Comparison of ENCODE assay signal across 9 cellular contexts in the genomic region with DNA sequence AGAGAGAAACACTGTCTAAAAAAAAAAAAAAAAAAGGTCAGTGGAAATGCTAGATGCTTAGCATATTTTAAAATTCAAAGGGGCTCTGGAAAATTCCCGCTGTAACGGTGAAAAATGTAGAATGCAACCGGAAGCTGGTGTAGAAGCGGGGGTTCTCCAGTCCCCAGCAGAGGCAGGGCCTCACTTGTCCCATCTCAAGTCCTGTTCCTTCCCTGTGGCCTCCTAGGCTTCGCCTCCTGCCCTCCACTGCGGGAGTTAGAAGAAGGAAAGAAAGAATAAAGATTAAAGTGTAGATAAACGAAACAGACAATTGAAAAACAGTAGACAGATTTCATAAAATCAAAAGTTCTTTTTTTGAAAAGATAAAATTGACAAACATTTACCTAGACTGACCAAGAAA. TPM values are rescaled to one million over a fixed set of nuclear protein-coding genes. Genes with fewer than 3 reads are reported as not detected.
A peak's percentile ranks its signal among the peaks of the same experiment; 100 is the strongest.
DNase-seq lines count a peak whose midpoint lies in the region; ATAC-seq and TF ChIP-seq lines count a peak whose summit lies in the region.
"Had no signal": no experiment of that assay in that cellular context is flagged by ENCODE, and none has a peak within 500 bp of the region (broad histone marks: within the 10 kb centered on the region; RNA-seq: fewer than 3 reads in every experiment).

No MANE protein-coding gene starts in this region.

- POLR2A ChIA-PET in CD8-positive, alpha-beta T cell (lab: Charles Lee) = interaction anchor here (0.8 to 1.2 kb wide), 4 partner anchors 13 to 203 kb away, joined by 3 to 9 read pairs (median 4); partner anchors contain the start of genes UBB and ZNF287
- POLR2A ChIA-PET in PC-9 (lab: Charles Lee; ENCODE audit: unreplicated experiment) = interaction anchor here (0.7 kb wide), 2 partner anchors 48 to 165 kb away, joined by 5 read pairs; no protein-coding TSS in a partner anchor

- no peaks in the 10 kb centered on the region for H3K36me3 Mint-ChIP-seq in CD8-positive, alpha-beta T cell
- H3K36me3 Mint-ChIP-seq in dendritic cell treated with granulocyte-macrophage colony-stimulating factor and Interleukin-4, amounts not matched to agents 40 ng/mL and 50 ng/mL, for 4 days (ENCODE audit: low read depth) = no peaks in the 10 kb centered on the region
- H3K36me3 Mint-ChIP-seq in osteocyte (ENCODE audit: unreplicated experiment) = no peaks in the 10 kb centered on the region

- H3K27me3 ChIP-seq in CD8-positive, alpha-beta T cell (ENCODE audit: insufficient read depth, low read length) = no peaks in the 10 kb centered on the region
- H3K27me3 ChIP-seq in PC-9 (ENCODE audit: insufficient read depth, low read depth) (no peaks in the 10 kb centered on the region), foreskin keratinocyte (peaks cover 3% of the 10 kb centered on the region)
- H3K27me3 ChIP-seq: SJSA1 had no signal

- peak; percentile 15 for ATAC-seq in CD8-positive, alpha-beta T cell
- ATAC-seq in foreskin keratinocyte = no peak

- peaks cover 32% of the 10 kb centered on the region for H3K27me3 Mint-ChIP-seq in CD8-positive, alpha-beta T cell (ENCODE audit: low read depth)
- H3K27me3 Mint-ChIP-seq in dendritic cell treated with granulocyte-macrophage colony-stimulating factor and Interleukin-4, amounts not matched to agents 40 ng/mL and 50 ng/mL, for 4 days = peaks cover 54% of the 10 kb centered on the region
- peaks cover 57% of the 10 kb centered on the region for H3K27me3 Mint-ChIP-seq in osteocyte (ENCODE audit: unreplicated experiment)

- no peaks in the 10 kb centered on the region for H3K9me3 ChIP-seq in CD8-positive, alpha-beta T cell (ENCODE audit: low read length)
- no peaks in the 10 kb centered on the region for H3K9me3 ChIP-seq in PC-9 (ENCODE audit: insufficient read depth, low read depth)
- H3K9me3 ChIP-seq: SJSA1 had no signal

- no peaks in the 10 kb centered on the region for H3K9me2 ChIP-seq in PC-9 (ENCODE audit: insufficient read depth)

- peak overlapping the region; percentile 38 for H3K27ac ChIP-seq in CD8-positive, alpha-beta T cell (ENCODE audit: low read depth, low read length)
- H3K27ac ChIP-seq in PC-9 = no peak overlapping the region
- H3K27ac ChIP-seq in foreskin keratinocyte = no peak overlapping the region
- H3K27ac ChIP-seq: SJSA1 had no signal

- peak overlapping the region; percentile 78 for H3K4me3 Mint-ChIP-seq in CD8-positive, alpha-beta T cell
- peak overlapping the region; percentile 60 for H3K4me3 Mint-ChIP-seq in dendritic cell treated with granulocyte-macrophage colony-stimulating factor and Interleukin-4, amounts not matched to agents 40 ng/mL and 50 ng/mL, for 4 days
- peak overlapping the region; percentile 71 for H3K4me3 Mint-ChIP-seq in osteocyte (ENCODE audit: unreplicated experiment)

- TF ChIP-seq CTCF in CD8-positive, alpha-beta T cell (IDR thresholded peaks at IDR 0.05) = no peak
- no peak for TF ChIP-seq CTCF in PC-9 (conservative IDR thresholded peaks at IDR 0.05)
- no peak for TF ChIP-seq CTCF in osteocyte (IDR thresholded peaks at IDR 0.05)
- no peak for TF ChIP-seq CTCF in foreskin keratinocyte (conservative IDR thresholded peaks at IDR 0.05)

- H3K79me2 ChIP-seq in PC-9 (ENCODE audit: low read depth) = no peaks in the 10 kb centered on the region

- no peak for DNase-seq in CD8-positive, alpha-beta T cell
- DNase-seq in PC-9 (no peak), osteocyte (ENCODE audit: extremely low spot score, unreplicated experiment) (peak; percentile 46), SW 1271 (lab: John Stamatoyannopoulos, UW) (no peak), foreskin keratinocyte (no peak), NCI-H1417 treated with DMSO at 0.1 percent for 48 hours (lab: John Stamatoyannopoulos, UW) (no peak)
- no peak for DNase-seq in activated CD8-positive, alpha-beta memory T cell treated with anti-CD3 and anti-CD28 coated beads, Interleukin-2, amount 50 U/mL, for 48 hours

- H2AFZ ChIP-seq in PC-9 = peak overlapping the region; percentile 87; the same call in 1 of the 2 replicates

- CTCF ChIA-PET in CD8-positive, alpha-beta T cell (lab: Charles Lee) = interaction anchor here (1.4 to 7.8 kb wide), 7 partner anchors 10 to 168 kb away, joined by 4 to 75 read pairs (median 7); partner anchors contain the start of genes TRPV2 and ZNF287
- CTCF ChIA-PET in PC-9 (lab: Charles Lee) = interaction anchor here (0.6 to 0.8 kb wide), 3 partner anchors 26 to 463 kb away, joined by 3 to 7 read pairs (median 3); no protein-coding TSS in a partner anchor

- H3F3A ChIP-seq in PC-9 (ENCODE audit: insufficient read depth, low read depth) = no peaks in the 10 kb centered on the region

- H3K9me3 Mint-ChIP-seq in CD8-positive, alpha-beta T cell = no peaks in the 10 kb centered on the region
- H3K9me3 Mint-ChIP-seq in dendritic cell treated with granulocyte-macrophage colony-stimulating factor and Interleukin-4, amounts not matched to agents 40 ng/mL and 50 ng/mL, for 4 days = peaks cover 28% of the 10 kb centered on the region
- H3K9me3 Mint-ChIP-seq in osteocyte (ENCODE audit: unreplicated experiment) = peaks cover 8% of the 10 kb centered on the region

- no TSS peak for BruUV-seq in PC-9 (replicated peaks; lab: Mats Ljungman, UMichigan)

- intact Hi-C loops in CD8-positive, alpha-beta T cell (cut with DNase I, micrococcal nuclease) = loop anchor here (1.0 to 10.0 kb wide), 3 partner anchors 14 to 199 kb away; partner anchors contain the start of genes ZNF287 (in 2 of the 2) and UBB (in 1 of the 2)
- intact Hi-C loops in PC-9 (cut with micrococcal nuclease; ENCODE audit: unreplicated experiment) = loop anchor here (1.0 to 10.0 kb wide), 3 partner anchors 136 to 408 kb away; no protein-coding TSS in a partner anchor
- intact Hi-C loops in dendritic cell treated with granulocyte-macrophage colony-stimulating factor and Interleukin-4, amounts not matched to agents 40 ng/mL and 50 ng/mL, for 4 days (cut with micrococcal nuclease) = loop anchor here (1.0 to 10.0 kb wide), 2 partner anchors 14 to 71 kb away; partner anchors contain the start of genes ZNF287 and ZNF624

- H3K4me1 Mint-ChIP-seq in CD8-positive, alpha-beta T cell (ENCODE audit: low read depth) = peaks cover 23% of the 10 kb centered on the region
- H3K4me1 Mint-ChIP-seq in dendritic cell treated with granulocyte-macrophage colony-stimulating factor and Interleukin-4, amounts not matched to agents 40 ng/mL and 50 ng/mL, for 4 days (ENCODE audit: low read depth) = peaks cover 21% of the 10 kb centered on the region
- H3K4me1 Mint-ChIP-seq in osteocyte (ENCODE audit: unreplicated experiment) = peaks cover 13% of the 10 kb centered on the region

- peak overlapping the region; percentile 82 for H3K4me2 ChIP-seq in PC-9

- no peak overlapping the region for H3K4me3 ChIP-seq in CD8-positive, alpha-beta T cell (ENCODE audit: low read depth, low read length)
- H3K4me3 ChIP-seq in PC-9 = peak overlapping the region; percentile 56; the same call in 1 of the 2 replicates

- no peaks in the 10 kb centered on the region for H3K36me3 ChIP-seq in CD8-positive, alpha-beta T cell (ENCODE audit: insufficient read depth, low read length)
- no peaks in the 10 kb centered on the region for H3K36me3 ChIP-seq in PC-9 (ENCODE audit: low read depth)
- H3K36me3 ChIP-seq: SJSA1 had no signal

- H3K27ac Mint-ChIP-seq in CD8-positive, alpha-beta T cell = peak overlapping the region; percentile 91
- H3K27ac Mint-ChIP-seq in dendritic cell treated with granulocyte-macrophage colony-stimulating factor and Interleukin-4, amounts not matched to agents 40 ng/mL and 50 ng/mL, for 4 days = no peak overlapping the region
- H3K27ac Mint-ChIP-seq in osteocyte (ENCODE audit: unreplicated experiment) = no peak overlapping the region

- H3K4me1 ChIP-seq in CD8-positive, alpha-beta T cell (ENCODE audit: insufficient read depth, low read length) = peaks cover 12% of the 10 kb centered on the region
- H3K4me1 ChIP-seq in PC-9 (replicated peaks; ENCODE audit: insufficient read depth) = no peaks in the 10 kb centered on the region
- H3K4me1 ChIP-seq in foreskin keratinocyte = no peaks in the 10 kb centered on the region
- H3K4me1 ChIP-seq: SJSA1 had no signal

- no peaks in the 10 kb centered on the region for H4K20me1 ChIP-seq in PC-9 (ENCODE audit: insufficient read depth)

RNA-seq across cellular contexts. Expression of gene ZNF287, which starts 14.8 kb away (rescaled TPM):
- 10 to 100 TPM; 13.7 to 13.8 TPM for total RNA-seq in CD8-positive, alpha-beta T cell
- total RNA-seq in PC-9 (2021) (4.3 and 4.5 TPM in 2 replicates), osteocyte (10.9 and 11.8 TPM in 2 replicates), foreskin keratinocyte (6.1 and 7.0 TPM in 2 replicates)
- polyA plus RNA-seq in foreskin keratinocyte = 9.1 and 10.3 TPM in 2 replicates
